10 cellular contexts compared by ENCODE assay signal in genomic region chr2:25313711-25314513, GRCh38. TPM values are rescaled to one million over a fixed set of nuclear protein-coding genes. Genes with fewer than 3 reads are reported as not detected.
DNase-seq lines count a peak whose midpoint lies in the region; ATAC-seq and TF ChIP-seq lines count a peak whose summit lies in the region.
"Had no signal": no experiment of that assay in that cellular context is flagged by ENCODE, and none has a peak within 500 bp of the region (broad histone marks: within the 10 kb centered on the region; RNA-seq: fewer than 3 reads in every experiment).

No MANE protein-coding gene starts in this region.

- no peaks in the 10 kb centered on the region for H3K27me3 Mint-ChIP-seq in activated CD4-positive, alpha-beta T cell treated with anti-CD3 and anti-CD28 coated beads for 36 hours

- no peak for TF ChIP-seq POLR2A in IMR-90 (IDR thresholded peaks at IDR 0.05; ENCODE audit: low read depth, low read length)

- no peak overlapping the region for H3K27ac ChIP-seq in IMR-90 (ENCODE audit: insufficient read depth, low read length)
- peak overlapping the region in 57 of 59 donors; percentile 18 to 90 (median 78) for H3K27ac ChIP-seq in dorsolateral prefrontal cortex
- H3K27ac ChIP-seq in colonic mucosa = no peak overlapping the region
- H3K27ac ChIP-seq: SJSA1 had no signal

- no peak overlapping the region for H4K8ac ChIP-seq in IMR-90 (ENCODE audit: low read depth in 2 of 2, low read length in 2 of 2)

- H2BK15ac ChIP-seq in IMR-90 (ENCODE audit: low read depth, low read length) = no peak overlapping the region

- no peak overlapping the region for H3K4ac ChIP-seq in IMR-90 (ENCODE audit: low read depth, low read length)

- H3K36me3 ChIP-seq in IMR-90 (ENCODE audit: control insufficient read depth, insufficient read depth, low read length) = peaks cover 25% of the 10 kb centered on the region
- H3K36me3 ChIP-seq in colonic mucosa = no peaks in the 10 kb centered on the region
- H3K36me3 ChIP-seq: SJSA1 had no signal

- CTCF ChIA-PET in activated CD4-positive, alpha-beta T cell treated with anti-CD3 and anti-CD28 coated beads for 36 hours (lab: Charles Lee) = interaction anchor here (0.7 to 1.9 kb wide), 17 partner anchors 9 to 338 kb away, joined by 3 to 12 read pairs (median 4); partner anchors contain the start of gene DNMT3A
- CTCF ChIA-PET in IMR-90 (lab: Yijun Ruan, JAX) = no interaction called here

- peaks cover 45% of the 10 kb centered on the region for H3K36me3 Mint-ChIP-seq in activated CD4-positive, alpha-beta T cell treated with anti-CD3 and anti-CD28 coated beads for 36 hours (ENCODE audit: low read depth)
- H3K36me3 Mint-ChIP-seq in stimulated activated effector memory CD8-positive, alpha-beta T cell treated with anti-CD3 and anti-CD28 coated beads, Interleukin-12 subunit alpha, Interleukin-12 subunit beta, amount 100 ng/mL, for 72 hours = peaks cover 36% of the 10 kb centered on the region

- H4K20me1 ChIP-seq in IMR-90 (ENCODE audit: insufficient read depth, low read length) = 0 out of 2 replicates have a peak, but pooled peaks cover 6% of the 10 kb centered on the region

- POLR2A ChIA-PET in activated CD4-positive, alpha-beta T cell treated with anti-CD3 and anti-CD28 coated beads for 36 hours (lab: Charles Lee) = interaction anchor here (0.7 to 1.5 kb wide), 12 partner anchors 9 to 360 kb away, joined by 3 to 9 read pairs (median 4); no protein-coding TSS in a partner anchor
- POLR2A ChIA-PET in IMR-90 (lab: Charles Lee; ENCODE audit: unreplicated experiment) = no interaction called here

- H3K9me1 ChIP-seq in IMR-90 (ENCODE audit: insufficient read depth, low read length) = 0 out of 2 replicates have a peak, but pooled peaks cover 3% of the 10 kb centered on the region

- ATAC-seq in activated CD4-positive, alpha-beta T cell treated with anti-CD3 and anti-CD28 coated beads for 36 hours = peak; percentile 76
- ATAC-seq in IMR-90 (ENCODE audit: low read depth) (no peak), GM21825 (IDR thresholded peaks at IDR 0.05; ENCODE audit: unreplicated experiment) (no peak)
- ATAC-seq in stimulated activated effector memory CD8-positive, alpha-beta T cell treated with anti-CD3 and anti-CD28 coated beads, Interleukin-12 subunit alpha, Interleukin-12 subunit beta, amount 100 ng/mL, for 72 hours = peak; percentile 73

- no peak overlapping the region for H2BK20ac ChIP-seq in IMR-90 (ENCODE audit: low read depth, low read length)

- no peak overlapping the region for H3K4me2 ChIP-seq in IMR-90 (ENCODE audit: low read depth, low read length)

- peak overlapping the region; percentile 55 for H2AK9ac ChIP-seq in IMR-90 (replicated peaks; ENCODE audit: low read depth, low read length, poor library complexity)

- dilution Hi-C loops in IMR-90 (cut with HindIII; ENCODE audit: low sequenced_read_pairs, unreplicated experiment) = no loop called here

- H3K9me3 ChIP-seq in IMR-90 (ENCODE audit: control insufficient read depth, insufficient read depth, low read length) (no peaks in the 10 kb centered on the region), colonic mucosa (no peaks in the 10 kb centered on the region)
- H3K9me3 ChIP-seq: SJSA1 had no signal

- intact Hi-C loops in activated CD4-positive, alpha-beta T cell treated with anti-CD3 and anti-CD28 coated beads for 36 hours (cut with DNase I, micrococcal nuclease) = loop anchor here (1.0 to 5.0 kb wide), 16 partner anchors 13 to 720 kb away; partner anchors contain the start of genes CENPO (in 1 of the 2), DNMT3A (in 1 of the 2), PTRHD1 (in 1 of the 2) and RAB10 (in 1 of the 2)
- intact Hi-C loops in IMR-90 (cut with micrococcal nuclease) = no loop called here
- intact Hi-C loops in dorsolateral prefrontal cortex (cut with DNase I) = loop anchor here in 1 of 2 donors (2.0 kb wide), 1 partner anchor 29 kb away; no protein-coding TSS in a partner anchor
- intact Hi-C loops in colonic mucosa (cut with DNase I) = no loop called here

- no peak for TF ChIP-seq RAD21 in IMR-90 (IDR thresholded peaks at IDR 0.05; ENCODE audit: low read length)

- no peak overlapping the region for H3K14ac ChIP-seq in IMR-90 (replicated peaks; ENCODE audit: low read depth, low read length)

- peak overlapping the region; percentile 95 for H3K27ac Mint-ChIP-seq in activated CD4-positive, alpha-beta T cell treated with anti-CD3 and anti-CD28 coated beads for 36 hours
- peak overlapping the region; percentile 94 for H3K27ac Mint-ChIP-seq in stimulated activated effector memory CD8-positive, alpha-beta T cell treated with anti-CD3 and anti-CD28 coated beads, Interleukin-12 subunit alpha, Interleukin-12 subunit beta, amount 100 ng/mL, for 72 hours
- H3K27ac Mint-ChIP-seq: nephron progenitor cell had no signal

- H3K79me1 ChIP-seq in IMR-90 (ENCODE audit: low read depth in 1 of 2, low read length in 2 of 2) = peaks cover 0 to 11% of the 10 kb centered on the region in 2 experiments; a peak in 1 of 4 replicates

- peak overlapping the region; percentile 83 for H3K4me3 Mint-ChIP-seq in activated CD4-positive, alpha-beta T cell treated with anti-CD3 and anti-CD28 coated beads for 36 hours
- H3K4me3 Mint-ChIP-seq in stimulated activated effector memory CD8-positive, alpha-beta T cell treated with anti-CD3 and anti-CD28 coated beads, Interleukin-12 subunit alpha, Interleukin-12 subunit beta, amount 100 ng/mL, for 72 hours = peak overlapping the region; percentile 78
- H3K4me3 Mint-ChIP-seq: nephron progenitor cell had no signal

- H2AK5ac ChIP-seq in IMR-90 (ENCODE audit: low read depth, low read length) = no peak overlapping the region

- no peak overlapping the region for H2BK120ac ChIP-seq in IMR-90 (ENCODE audit: low read depth, low read length)

- no peak overlapping the region for H4K91ac ChIP-seq in IMR-90 (ENCODE audit: insufficient read depth, low read depth, low read length)

- TF ChIP-seq CTCF in IMR-90 (conservative IDR thresholded peaks at IDR 0.05; ENCODE audit: low read depth, low read length) = no peak
- TF ChIP-seq CTCF in dorsolateral prefrontal cortex (IDR thresholded peaks at IDR 0.05 in 54 of 56, conservative IDR thresholded peaks at IDR 0.05 in 2 of 56; ENCODE audit: low read depth in 1 of 56, partially characterized antibody in 56 of 56) = no peak
- TF ChIP-seq CTCF in colonic mucosa (IDR thresholded peaks at IDR 0.05) = no peak

- H3K18ac ChIP-seq in IMR-90 (ENCODE audit: low read depth, low read length) = no peak overlapping the region

- no TSS peak for BruUV-seq in IMR-90 (replicated peaks; lab: Mats Ljungman, UMichigan)

- WGBS in IMR-90 (ENCODE audit: extremely low coverage in 2 of 2, insufficient read length in 1 of 2), 2 experiments = 73% methylated on average over 7 of the region's 27 CpGs; no CpG with 5 or more reads in 1 of the 2 experiments

- no peak overlapping the region for H2BK5ac ChIP-seq in IMR-90 (ENCODE audit: low read depth, low read length, poor library complexity, severe bottlenecking)

- H2AFZ ChIP-seq in IMR-90 (replicated peaks; ENCODE audit: low read length, poor library complexity) = peak overlapping the region; percentile 63

- no peak overlapping the region for H4K5ac ChIP-seq in IMR-90 (ENCODE audit: low read depth, low read length)

- H3K27me3 ChIP-seq in IMR-90 (ENCODE audit: control insufficient read depth, insufficient read depth, low read length) (no peaks in the 10 kb centered on the region), dorsolateral prefrontal cortex (no peaks in the 10 kb centered on the region), colonic mucosa (no peaks in the 10 kb centered on the region)
- H3K27me3 ChIP-seq: SJSA1 had no signal

- peaks cover 61% of the 10 kb centered on the region for H3K4me1 Mint-ChIP-seq in activated CD4-positive, alpha-beta T cell treated with anti-CD3 and anti-CD28 coated beads for 36 hours
- peaks cover 81% of the 10 kb centered on the region for H3K4me1 Mint-ChIP-seq in stimulated activated effector memory CD8-positive, alpha-beta T cell treated with anti-CD3 and anti-CD28 coated beads, Interleukin-12 subunit alpha, Interleukin-12 subunit beta, amount 100 ng/mL, for 72 hours

- H3K4me3 ChIP-seq in IMR-90 (ENCODE audit: insufficient read depth, low read depth, low read length) (no peak overlapping the region), dorsolateral prefrontal cortex (peak overlapping the region in 1 of 59 donors; percentile 8), colonic mucosa (no peak overlapping the region)
- H3K4me3 ChIP-seq: SJSA1 had no signal

- H3K4me1 ChIP-seq in IMR-90 (ENCODE audit: control insufficient read depth, insufficient read depth, low read length) (peaks cover 7% of the 10 kb centered on the region; the same call in 1 of the 2 replicates), colonic mucosa (peaks cover 21% of the 10 kb centered on the region)
- H3K4me1 ChIP-seq: SJSA1 had no signal

- peak; percentile 47 for DNase-seq in activated CD4-positive, alpha-beta T cell treated with anti-CD3 and anti-CD28 coated beads for 36 hours
- no peak for DNase-seq in activated CD4-positive, alpha-beta T cell treated with anti-CD3 and anti-CD28 coated beads, Interleukin-2, amount 50 U/mL, for 1 hour
- no peak for DNase-seq in IMR-90
- DNase-seq in dorsolateral prefrontal cortex = no peak
- DNase-seq in stimulated activated effector memory CD8-positive, alpha-beta T cell treated with anti-CD3 and anti-CD28 coated beads, Interleukin-12 subunit alpha, Interleukin-12 subunit beta, amount 100 ng/mL, for 72 hours (ENCODE audit: low spot score in 2 of 2) = peak; percentile 35 to 61
- DNase-seq in colonic mucosa = no peak
- no peak for DNase-seq in stimulated activated CD4-positive, alpha-beta T cell treated with anti-CD3 and anti-CD28 coated beads, Interleukin-2, amount 100 ng/mL, for 48 hours

- no peaks in the 10 kb centered on the region for H3K9me3 Mint-ChIP-seq in activated CD4-positive, alpha-beta T cell treated with anti-CD3 and anti-CD28 coated beads for 36 hours (ENCODE audit: low read depth)
- no peaks in the 10 kb centered on the region for H3K9me3 Mint-ChIP-seq in stimulated activated effector memory CD8-positive, alpha-beta T cell treated with anti-CD3 and anti-CD28 coated beads, Interleukin-12 subunit alpha, Interleukin-12 subunit beta, amount 100 ng/mL, for 72 hours
- H3K9me3 Mint-ChIP-seq: nephron progenitor cell had no signal

- in situ Hi-C loops in IMR-90 (cut with MboI; ENCODE audit: low sequenced_read_pairs) = no loop called here

- no peak overlapping the region for H3K56ac ChIP-seq in IMR-90 (ENCODE audit: extremely low read depth, insufficient read depth, low read length)

- no peak overlapping the region for H3K9ac ChIP-seq in IMR-90 (ENCODE audit: low read depth, low read length)
- no peak overlapping the region for H3K9ac ChIP-seq in colonic mucosa (ENCODE audit: low read depth in 2 of 2, low read length in 2 of 2)

- H3K23ac ChIP-seq in IMR-90 (ENCODE audit: low read depth, low read length) = no peak overlapping the region

RNA-seq across cellular contexts. Expression of gene DNMT3A, which starts 27.8 kb away (rescaled TPM):
- total RNA-seq in activated CD4-positive, alpha-beta T cell treated with anti-CD3 and anti-CD28 coated beads for 36 hours = 10 to 100 TPM; 62.3 to 76.2 TPM
- total RNA-seq in IMR-90 (2012; rRNA removed) (6.1 and 9.7 TPM in 2 replicates), dorsolateral prefrontal cortex (10 to 100 TPM; 37.2 to 80.0 (median 54.1) TPM), colonic mucosa (10 to 100 TPM; 30.8 to 44.5 TPM)
- polyA plus RNA-seq in IMR-90 (2012; rRNA removed) = 4.4 and 4.5 TPM in 2 replicates
- 1.4 and 3.9 TPM in 2 replicates for polyA plus RNA-seq in IMR-90 (2012; cell fraction: cytosol; rRNA removed)
- polyA plus RNA-seq in IMR-90 (2012; cell fraction: nucleus; rRNA removed; ENCODE audit: low replicate concordance) = 15.3 and 15.8 TPM in 2 replicates

Comparison
In these comparisons a context has a peak if more than half of its experiments do, and no peak if none do; other contexts are left out.
1. DNase-seq: peak in activated CD4-positive, alpha-beta T cell treated with anti-CD3 and anti-CD28 coated beads for 36 hours (single experiment) and stimulated activated effector memory CD8-positive, alpha-beta T cell treated with anti-CD3 and anti-CD28 coated beads, Interleukin-12 subunit alpha, Interleukin-12 subunit beta, amount 100 ng/mL, for 72 hours (2 of 2); none in activated CD4-positive, alpha-beta T cell treated with anti-CD3 and anti-CD28 coated beads, Interleukin-2, amount 50 U/mL, for 1 hour (single experiment), IMR-90 (single experiment), dorsolateral prefrontal cortex (0 of 10), colonic mucosa (single experiment) and stimulated activated CD4-positive, alpha-beta T cell treated with anti-CD3 and anti-CD28 coated beads, Interleukin-2, amount 100 ng/mL, for 48 hours (0 of 2).
2. ATAC-seq: peak in activated CD4-positive, alpha-beta T cell treated with anti-CD3 and anti-CD28 coated beads for 36 hours (single experiment) and stimulated activated effector memory CD8-positive, alpha-beta T cell treated with anti-CD3 and anti-CD28 coated beads, Interleukin-12 subunit alpha, Interleukin-12 subunit beta, amount 100 ng/mL, for 72 hours (single experiment); none in IMR-90 (single experiment) and GM21825 (single experiment).
3. H3K27ac ChIP-seq: peak in dorsolateral prefrontal cortex (57 of 59); none in IMR-90 (single experiment) and colonic mucosa (single experiment).
4. intact Hi-C loops: an anchor here in activated CD4-positive, alpha-beta T cell treated with anti-CD3 and anti-CD28 coated beads for 36 hours (1.0 to 5.0 kb wide); none called in IMR-90 and colonic mucosa.